1 cellular context compared by ENCODE assay signal in the genomic region with DNA sequence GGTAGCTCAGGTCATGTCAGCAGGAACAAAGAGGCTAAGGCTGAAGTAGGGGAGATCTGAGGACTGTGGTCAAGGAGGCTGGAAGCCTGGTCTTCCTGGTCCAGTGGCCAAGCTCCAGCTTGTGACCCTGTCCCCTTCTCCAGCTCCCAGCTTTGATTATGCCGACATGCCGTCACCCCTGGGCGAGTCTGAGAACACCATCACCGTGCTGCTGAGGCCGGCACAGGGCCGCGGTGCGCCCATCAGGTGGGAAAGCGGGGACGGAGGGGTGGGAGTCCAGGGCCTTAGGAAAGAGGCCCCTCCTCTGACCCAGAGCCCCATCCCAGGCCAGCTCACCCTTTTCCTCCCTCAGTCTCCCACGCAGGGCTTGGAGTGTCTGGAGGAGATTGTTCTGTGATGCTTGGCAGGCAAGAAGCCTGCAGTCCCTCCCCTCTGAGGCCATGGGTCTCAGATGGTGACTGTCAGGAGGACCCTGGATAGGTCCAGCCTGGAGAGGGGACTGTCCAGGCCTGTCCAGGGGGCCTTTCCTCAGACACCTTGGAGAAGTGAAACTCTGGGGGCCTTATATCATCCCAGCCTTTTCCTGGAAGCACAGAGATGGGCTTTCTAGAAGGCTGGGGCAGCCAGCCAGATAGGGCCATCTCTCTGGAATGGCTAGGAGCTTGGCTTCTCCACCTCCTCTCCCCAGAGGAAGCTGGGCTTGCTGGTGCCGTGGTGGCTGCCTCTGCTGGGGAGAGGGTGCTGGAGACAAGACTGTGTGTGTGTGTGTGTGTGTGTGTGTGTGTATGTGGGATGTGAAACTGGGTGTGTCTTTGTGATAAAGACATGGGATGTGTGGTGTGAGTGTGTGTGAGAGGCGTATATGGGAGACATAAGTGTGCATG.
TF ChIP-seq lines count a peak whose summit lies in the region.

No MANE protein-coding gene starts in this region.

TF ChIP-seq in GM23338, 12 proteins besides CTCF, POLR2A, EP300 and RAD21 (continued from another document):
- TF ChIP-seq ZNF114 (CRISPR knock-in tag; IDR thresholded peaks at IDR 0.05) (no peak), POLR2AphosphoS5 (IDR thresholded peaks at IDR 0.05; ENCODE audit: low read depth) (no peak), EZH2 (IDR thresholded peaks at IDR 0.05; ENCODE audit: low read depth, unreplicated experiment) (no peak), JUNB (IDR thresholded peaks at IDR 0.05; ENCODE audit: unreplicated experiment) (no peak), ZNF331 (CRISPR knock-in tag; IDR thresholded peaks at IDR 0.05; ENCODE audit: low read depth) (no peak), STAT1 (IDR thresholded peaks at IDR 0.05; ENCODE audit: unreplicated experiment) (no peak), EZH2phosphoT487 (IDR thresholded peaks at IDR 0.05; ENCODE audit: unreplicated experiment) (no peak), CREB1 (CRISPR knock-in tag; IDR thresholded peaks at IDR 0.05; ENCODE audit: low read depth) (no peak)
- TF ChIP-seq, protein P1, sequence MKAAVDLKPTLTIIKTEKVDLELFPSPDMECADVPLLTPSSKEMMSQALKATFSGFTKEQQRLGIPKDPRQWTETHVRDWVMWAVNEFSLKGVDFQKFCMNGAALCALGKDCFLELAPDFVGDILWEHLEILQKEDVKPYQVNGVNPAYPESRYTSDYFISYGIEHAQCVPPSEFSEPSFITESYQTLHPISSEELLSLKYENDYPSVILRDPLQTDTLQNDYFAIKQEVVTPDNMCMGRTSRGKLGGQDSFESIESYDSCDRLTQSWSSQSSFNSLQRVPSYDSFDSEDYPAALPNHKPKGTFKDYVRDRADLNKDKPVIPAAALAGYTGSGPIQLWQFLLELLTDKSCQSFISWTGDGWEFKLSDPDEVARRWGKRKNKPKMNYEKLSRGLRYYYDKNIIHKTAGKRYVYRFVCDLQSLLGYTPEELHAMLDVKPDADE (IDR thresholded peaks at IDR 0.05), result no peak
- TF ChIP-seq, protein P2, sequence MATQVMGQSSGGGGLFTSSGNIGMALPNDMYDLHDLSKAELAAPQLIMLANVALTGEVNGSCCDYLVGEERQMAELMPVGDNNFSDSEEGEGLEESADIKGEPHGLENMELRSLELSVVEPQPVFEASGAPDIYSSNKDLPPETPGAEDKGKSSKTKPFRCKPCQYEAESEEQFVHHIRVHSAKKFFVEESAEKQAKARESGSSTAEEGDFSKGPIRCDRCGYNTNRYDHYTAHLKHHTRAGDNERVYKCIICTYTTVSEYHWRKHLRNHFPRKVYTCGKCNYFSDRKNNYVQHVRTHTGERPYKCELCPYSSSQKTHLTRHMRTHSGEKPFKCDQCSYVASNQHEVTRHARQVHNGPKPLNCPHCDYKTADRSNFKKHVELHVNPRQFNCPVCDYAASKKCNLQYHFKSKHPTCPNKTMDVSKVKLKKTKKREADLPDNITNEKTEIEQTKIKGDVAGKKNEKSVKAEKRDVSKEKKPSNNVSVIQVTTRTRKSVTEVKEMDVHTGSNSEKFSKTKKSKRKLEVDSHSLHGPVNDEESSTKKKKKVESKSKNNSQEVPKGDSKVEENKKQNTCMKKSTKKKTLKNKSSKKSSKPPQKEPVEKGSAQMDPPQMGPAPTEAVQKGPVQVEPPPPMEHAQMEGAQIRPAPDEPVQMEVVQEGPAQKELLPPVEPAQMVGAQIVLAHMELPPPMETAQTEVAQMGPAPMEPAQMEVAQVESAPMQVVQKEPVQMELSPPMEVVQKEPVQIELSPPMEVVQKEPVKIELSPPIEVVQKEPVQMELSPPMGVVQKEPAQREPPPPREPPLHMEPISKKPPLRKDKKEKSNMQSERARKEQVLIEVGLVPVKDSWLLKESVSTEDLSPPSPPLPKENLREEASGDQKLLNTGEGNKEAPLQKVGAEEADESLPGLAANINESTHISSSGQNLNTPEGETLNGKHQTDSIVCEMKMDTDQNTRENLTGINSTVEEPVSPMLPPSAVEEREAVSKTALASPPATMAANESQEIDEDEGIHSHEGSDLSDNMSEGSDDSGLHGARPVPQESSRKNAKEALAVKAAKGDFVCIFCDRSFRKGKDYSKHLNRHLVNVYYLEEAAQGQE (IDR thresholded peaks at IDR 0.05; ENCODE audit: unreplicated experiment), result no peak
- TF ChIP-seq, protein P3, sequence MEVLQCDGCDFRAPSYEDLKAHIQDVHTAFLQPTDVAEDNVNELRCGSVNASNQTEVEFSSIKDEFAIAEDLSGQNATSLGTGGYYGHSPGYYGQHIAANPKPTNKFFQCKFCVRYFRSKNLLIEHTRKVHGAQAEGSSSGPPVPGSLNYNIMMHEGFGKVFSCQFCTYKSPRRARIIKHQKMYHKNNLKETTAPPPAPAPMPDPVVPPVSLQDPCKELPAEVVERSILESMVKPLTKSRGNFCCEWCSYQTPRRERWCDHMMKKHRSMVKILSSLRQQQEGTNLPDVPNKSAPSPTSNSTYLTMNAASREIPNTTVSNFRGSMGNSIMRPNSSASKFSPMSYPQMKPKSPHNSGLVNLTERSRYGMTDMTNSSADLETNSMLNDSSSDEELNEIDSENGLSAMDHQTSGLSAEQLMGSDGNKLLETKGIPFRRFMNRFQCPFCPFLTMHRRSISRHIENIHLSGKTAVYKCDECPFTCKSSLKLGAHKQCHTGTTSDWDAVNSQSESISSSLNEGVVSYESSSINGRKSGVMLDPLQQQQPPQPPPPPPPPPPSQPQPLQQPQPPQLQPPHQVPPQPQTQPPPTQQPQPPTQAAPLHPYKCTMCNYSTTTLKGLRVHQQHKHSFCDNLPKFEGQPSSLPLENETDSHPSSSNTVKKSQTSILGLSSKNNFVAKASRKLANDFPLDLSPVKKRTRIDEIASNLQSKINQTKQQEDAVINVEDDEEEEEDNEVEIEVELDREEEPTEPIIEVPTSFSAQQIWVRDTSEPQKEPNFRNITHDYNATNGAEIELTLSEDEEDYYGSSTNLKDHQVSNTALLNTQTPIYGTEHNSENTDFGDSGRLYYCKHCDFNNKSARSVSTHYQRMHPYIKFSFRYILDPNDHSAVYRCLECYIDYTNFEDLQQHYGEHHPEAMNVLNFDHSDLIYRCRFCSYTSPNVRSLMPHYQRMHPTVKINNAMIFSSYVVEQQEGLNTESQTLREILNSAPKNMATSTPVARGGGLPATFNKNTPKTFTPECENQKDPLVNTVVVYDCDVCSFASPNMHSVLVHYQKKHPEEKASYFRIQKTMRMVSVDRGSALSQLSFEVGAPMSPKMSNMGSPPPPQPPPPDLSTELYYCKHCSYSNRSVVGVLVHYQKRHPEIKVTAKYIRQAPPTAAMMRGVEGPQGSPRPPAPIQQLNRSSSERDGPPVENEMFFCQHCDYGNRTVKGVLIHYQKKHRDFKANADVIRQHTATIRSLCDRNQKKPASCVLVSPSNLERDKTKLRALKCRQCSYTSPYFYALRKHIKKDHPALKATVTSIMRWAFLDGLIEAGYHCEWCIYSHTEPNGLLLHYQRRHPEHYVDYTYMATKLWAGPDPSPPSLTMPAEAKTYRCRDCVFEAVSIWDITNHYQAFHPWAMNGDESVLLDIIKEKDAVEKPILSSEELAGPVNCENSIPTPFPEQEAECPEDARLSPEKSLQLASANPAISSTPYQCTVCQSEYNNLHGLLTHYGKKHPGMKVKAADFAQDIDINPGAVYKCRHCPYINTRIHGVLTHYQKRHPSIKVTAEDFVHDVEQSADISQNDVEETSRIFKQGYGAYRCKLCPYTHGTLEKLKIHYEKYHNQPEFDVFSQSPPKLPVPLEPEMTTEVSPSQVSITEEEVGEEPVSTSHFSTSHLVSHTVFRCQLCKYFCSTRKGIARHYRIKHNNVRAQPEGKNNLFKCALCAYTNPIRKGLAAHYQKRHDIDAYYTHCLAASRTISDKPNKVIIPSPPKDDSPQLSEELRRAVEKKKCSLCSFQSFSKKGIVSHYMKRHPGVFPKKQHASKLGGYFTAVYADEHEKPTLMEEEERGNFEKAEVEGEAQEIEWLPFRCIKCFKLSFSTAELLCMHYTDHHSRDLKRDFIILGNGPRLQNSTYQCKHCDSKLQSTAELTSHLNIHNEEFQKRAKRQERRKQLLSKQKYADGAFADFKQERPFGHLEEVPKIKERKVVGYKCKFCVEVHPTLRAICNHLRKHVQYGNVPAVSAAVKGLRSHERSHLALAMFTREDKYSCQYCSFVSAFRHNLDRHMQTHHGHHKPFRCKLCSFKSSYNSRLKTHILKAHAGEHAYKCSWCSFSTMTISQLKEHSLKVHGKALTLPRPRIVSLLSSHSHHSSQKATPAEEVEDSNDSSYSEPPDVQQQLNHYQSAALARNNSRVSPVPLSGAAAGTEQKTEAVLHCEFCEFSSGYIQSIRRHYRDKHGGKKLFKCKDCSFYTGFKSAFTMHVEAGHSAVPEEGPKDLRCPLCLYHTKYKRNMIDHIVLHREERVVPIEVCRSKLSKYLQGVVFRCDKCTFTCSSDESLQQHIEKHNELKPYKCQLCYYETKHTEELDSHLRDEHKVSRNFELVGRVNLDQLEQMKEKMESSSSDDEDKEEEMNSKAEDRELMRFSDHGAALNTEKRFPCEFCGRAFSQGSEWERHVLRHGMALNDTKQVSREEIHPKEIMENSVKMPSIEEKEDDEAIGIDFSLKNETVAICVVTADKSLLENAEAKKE (CRISPR knock-in tag; IDR thresholded peaks at IDR 0.05), result no peak
TF ChIP-seq in GM23338: peak in this region for 0.
